In genomic region chr12:48352157-48352775, GRCh38 we compare ENCODE assay signal across 1 cellular context.
TF ChIP-seq lines count a peak whose summit lies in the region.

No MANE protein-coding gene starts in this region.

TF ChIP-seq in GM23338, 12 proteins besides CTCF, POLR2A, EP300 and RAD21:
- TF ChIP-seq, protein P1, sequence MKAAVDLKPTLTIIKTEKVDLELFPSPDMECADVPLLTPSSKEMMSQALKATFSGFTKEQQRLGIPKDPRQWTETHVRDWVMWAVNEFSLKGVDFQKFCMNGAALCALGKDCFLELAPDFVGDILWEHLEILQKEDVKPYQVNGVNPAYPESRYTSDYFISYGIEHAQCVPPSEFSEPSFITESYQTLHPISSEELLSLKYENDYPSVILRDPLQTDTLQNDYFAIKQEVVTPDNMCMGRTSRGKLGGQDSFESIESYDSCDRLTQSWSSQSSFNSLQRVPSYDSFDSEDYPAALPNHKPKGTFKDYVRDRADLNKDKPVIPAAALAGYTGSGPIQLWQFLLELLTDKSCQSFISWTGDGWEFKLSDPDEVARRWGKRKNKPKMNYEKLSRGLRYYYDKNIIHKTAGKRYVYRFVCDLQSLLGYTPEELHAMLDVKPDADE (IDR thresholded peaks at IDR 0.05): no peak
- TF ChIP-seq NANOG (IDR thresholded peaks at IDR 0.05; ENCODE audit: borderline replicate concordance): no peak
